14 cellular contexts compared by ENCODE assay signal in the genomic region with DNA sequence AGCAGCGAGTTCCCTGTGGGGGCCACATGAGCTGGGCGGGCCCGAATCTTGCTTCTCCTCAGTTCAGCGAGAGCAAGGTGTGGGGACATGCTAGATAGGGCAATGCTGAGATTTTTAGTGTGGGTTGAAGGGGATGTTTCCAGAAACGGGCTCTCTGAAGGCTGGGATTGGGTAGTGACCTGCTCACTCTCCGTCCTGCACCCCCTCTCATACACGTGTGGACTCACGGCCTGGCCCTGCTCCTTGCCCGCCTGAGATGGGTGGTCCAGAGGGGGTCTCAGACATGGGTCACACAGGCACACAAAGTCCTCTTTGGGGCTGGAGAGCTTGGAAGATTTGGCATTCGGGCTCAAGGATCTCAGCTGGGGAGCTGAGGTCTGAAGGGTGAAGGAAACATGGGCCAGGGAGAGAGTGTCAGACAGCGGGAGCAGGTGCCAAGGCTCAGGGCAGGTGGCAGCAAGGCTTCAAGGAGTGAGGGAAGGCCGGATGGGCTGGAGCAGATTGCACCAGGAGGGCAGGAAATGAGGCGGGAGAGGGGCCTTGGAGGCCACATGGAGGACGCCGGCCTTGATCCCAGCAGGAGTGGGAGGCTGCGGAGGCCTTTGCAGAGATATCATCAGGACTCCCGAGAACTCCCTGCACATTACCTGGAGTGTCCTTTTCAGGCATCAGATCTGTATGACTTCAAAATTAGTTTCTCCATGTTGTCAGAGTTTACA.
A peak's percentile ranks its signal among the peaks of the same experiment; 100 is the strongest.
DNase-seq lines count a peak whose midpoint lies in the region; ATAC-seq, FAIRE-seq and TF ChIP-seq lines count a peak whose summit lies in the region.
"Had no signal": no experiment of that assay in that cellular context is flagged by ENCODE, and none has a peak within 500 bp of the region (broad histone marks: within the 10 kb centered on the region; RNA-seq: fewer than 3 reads in every experiment).

No MANE protein-coding gene starts in this region.

- H3K27ac Mint-ChIP-seq in naive thymus-derived CD4-positive, alpha-beta T cell, result no peak overlapping the region
- H3K27ac Mint-ChIP-seq: HFFc6 had no signal

- no peak overlapping the region for H4K8ac ChIP-seq in mesendoderm (ENCODE audit: low read depth, low read length)

- POLR2A ChIA-PET in naive thymus-derived CD4-positive, alpha-beta T cell (lab: Charles Lee), result no interaction called here

- H2BK120ac ChIP-seq in mesendoderm (ENCODE audit: low read depth, low read length), result no peak overlapping the region

- no CpG with 5 or more reads among the region's 17 CpGs for WGBS in mesendoderm (ENCODE audit: extremely low coverage, insufficient coverage, low lambda C conversion rate)
- WGBS in aorta, 2 donors, result 93% methylated on average over 17 of the region's 17 CpGs

- H3K36me3 ChIP-seq in left ventricle myocardium inferior (peaks cover 64% of the 10 kb centered on the region), mesendoderm (ENCODE audit: control insufficient read depth, insufficient read depth, low read length) (no peaks in the 10 kb centered on the region), aorta (ENCODE audit: control insufficient read depth in 1 of 2, insufficient read depth in 2 of 2, low read length in 1 of 2) (no peaks in the 10 kb centered on the region)
- H3K36me3 ChIP-seq in naive thymus-derived CD4-positive, alpha-beta T cell (ENCODE audit: control insufficient read depth in 2 of 3, insufficient read depth in 3 of 3, low read length in 3 of 3), result no peaks in the 10 kb centered on the region

- no peak for FAIRE-seq in urothelium cell line (lab: Jason Lieb, UNC)
- FAIRE-seq: A204.1 had no signal

- peaks cover 0 to 5% (median 0%) of the 10 kb centered on the region in 5 donors for H3K36me3 Mint-ChIP-seq in naive thymus-derived CD4-positive, alpha-beta T cell

- no peaks in the 10 kb centered on the region for H3K4me1 Mint-ChIP-seq in naive thymus-derived CD4-positive, alpha-beta T cell

- H3K4ac ChIP-seq in mesendoderm (ENCODE audit: low read depth, low read length), result no peak overlapping the region

- H3K4me1 ChIP-seq in left ventricle myocardium inferior, result no peaks in the 10 kb centered on the region
- no peaks in the 10 kb centered on the region for H3K4me1 ChIP-seq in mesendoderm (ENCODE audit: control insufficient read depth, low read depth, low read length)
- no peaks in the 10 kb centered on the region for H3K4me1 ChIP-seq in aorta (ENCODE audit: control insufficient read depth in 1 of 2, insufficient read depth in 2 of 2, low read length in 2 of 2)
- H3K4me1 ChIP-seq in naive thymus-derived CD4-positive, alpha-beta T cell (ENCODE audit: control insufficient read depth in 2 of 2, insufficient read depth in 2 of 2, low read length in 2 of 2), result no peaks in the 10 kb centered on the region

- peak overlapping the region; percentile 60 for H3K56ac ChIP-seq in mesendoderm (ENCODE audit: low read length)

- H2BK15ac ChIP-seq in mesendoderm (replicated peaks; ENCODE audit: low read depth), result no peak overlapping the region

- ATAC-seq in Right ventricle myocardium superior (ENCODE audit: poor library complexity), result no peak
- ATAC-seq in aorta (ENCODE audit: low FRiP score), result no peak
- no peak for ATAC-seq in naive thymus-derived CD4-positive, alpha-beta T cell
- ATAC-seq: Panc1 had no signal

- DNase-seq in Right ventricle myocardium superior (peak; percentile 33), left ventricle myocardium inferior (no peak), cerebellum (ENCODE audit: low spot score) (peak; percentile 17), mesendoderm (peak; percentile 39), aorta (peak; percentile 24 to 36), NCI-H2029 (lab: John Stamatoyannopoulos, UW) (no peak), urothelium cell line (ENCODE audit: low spot score) (no peak)
- no peak for DNase-seq in naive thymus-derived CD4-positive, alpha-beta T cell
- DNase-seq: HFFc6, NCI-H1436 treated with DMSO at 0.1 percent for 48 hours, NCI-H82, SHP77 treated with DMSO at 0.1 percent for 48 hours had no signal

- H3K79me1 ChIP-seq in mesendoderm (ENCODE audit: low read length), result no peaks in the 10 kb centered on the region

- no peak overlapping the region for H3K18ac ChIP-seq in mesendoderm (ENCODE audit: low read length)

- H3K27me3 ChIP-seq in left ventricle myocardium inferior (ENCODE audit: low read depth) (no peaks in the 10 kb centered on the region), mesendoderm (ENCODE audit: insufficient read depth, low read length, poor library complexity) (no peaks in the 10 kb centered on the region), aorta (ENCODE audit: control insufficient read depth in 1 of 2, insufficient read depth in 2 of 2, low read length in 1 of 2) (no peaks in the 10 kb centered on the region)
- no peaks in the 10 kb centered on the region for H3K27me3 ChIP-seq in naive thymus-derived CD4-positive, alpha-beta T cell (ENCODE audit: control insufficient read depth in 2 of 2, insufficient read depth in 2 of 2, low read length in 2 of 2)

- no peaks in the 10 kb centered on the region for H3K79me2 ChIP-seq in mesendoderm (ENCODE audit: control insufficient read depth, insufficient read depth, low read length)

- H3K9me3 Mint-ChIP-seq in naive thymus-derived CD4-positive, alpha-beta T cell, result no peaks in the 10 kb centered on the region
- H3K9me3 Mint-ChIP-seq: HFFc6 had no signal

- H2AK5ac ChIP-seq in mesendoderm (ENCODE audit: low read length), result no peak overlapping the region

- no peak overlapping the region for H3K9ac ChIP-seq in mesendoderm (ENCODE audit: low read length)

- H3K4me3 ChIP-seq in left ventricle myocardium inferior, result no peak overlapping the region
- H3K4me3 ChIP-seq in mesendoderm (ENCODE audit: low read length), result no peak overlapping the region
- no peak overlapping the region for H3K4me3 ChIP-seq in aorta (ENCODE audit: low read length in 2 of 2)
- H3K4me3 ChIP-seq in naive thymus-derived CD4-positive, alpha-beta T cell (ENCODE audit: low read length), result no peak overlapping the region

- H3K23ac ChIP-seq in mesendoderm (ENCODE audit: low read length), result no peak overlapping the region

- no peak overlapping the region for H3K4me3 Mint-ChIP-seq in naive thymus-derived CD4-positive, alpha-beta T cell
- H3K4me3 Mint-ChIP-seq: HFFc6 had no signal

- no peak for TF ChIP-seq CTCF in left ventricle myocardium inferior (IDR thresholded peaks at IDR 0.05; ENCODE audit: borderline replicate concordance)

- no peaks in the 10 kb centered on the region for H3K27me3 Mint-ChIP-seq in naive thymus-derived CD4-positive, alpha-beta T cell

- H3K4me2 ChIP-seq in mesendoderm (ENCODE audit: low read length), result no peak overlapping the region

- CTCF ChIA-PET in naive thymus-derived CD4-positive, alpha-beta T cell (lab: Charles Lee), result no interaction called here

- no peaks in the 10 kb centered on the region for H3K9me3 ChIP-seq in left ventricle myocardium inferior (replicated peaks)
- H3K9me3 ChIP-seq in aorta (ENCODE audit: control insufficient read depth, low read length), result no peaks in the 10 kb centered on the region
- H3K9me3 ChIP-seq in naive thymus-derived CD4-positive, alpha-beta T cell (ENCODE audit: control insufficient read depth in 2 of 3, low read length in 3 of 3), result no peaks in the 10 kb centered on the region

- no peak overlapping the region for H3K27ac ChIP-seq in left ventricle myocardium inferior (replicated peaks)
- H3K27ac ChIP-seq in mesendoderm (ENCODE audit: low read depth, low read length), result no peak overlapping the region
- H3K27ac ChIP-seq in aorta (ENCODE audit: low read depth in 1 of 2, low read length in 2 of 2), result no peak overlapping the region
- no peak overlapping the region for H3K27ac ChIP-seq in naive thymus-derived CD4-positive, alpha-beta T cell (ENCODE audit: low read depth, low read length)

- intact Hi-C loops in Right ventricle myocardium superior (cut with DNase I), result no loop called here
- intact Hi-C loops in left ventricle myocardium inferior (cut with micrococcal nuclease), result no loop called here
- intact Hi-C loops in aorta (cut with DNase I), result no loop called here
- intact Hi-C loops in naive thymus-derived CD4-positive, alpha-beta T cell (cut with micrococcal nuclease), result no loop called here

- H4K5ac ChIP-seq in mesendoderm (ENCODE audit: low read length), result no peak overlapping the region

- no peak overlapping the region for H2BK5ac ChIP-seq in mesendoderm (ENCODE audit: low read length)

Comparison
In these comparisons a context has a peak if more than half of its experiments do, and no peak if none do; other contexts are left out.
1. DNase-seq: peak in Right ventricle myocardium superior (single experiment), cerebellum (single experiment), mesendoderm (single experiment) and aorta (2 of 2); none in left ventricle myocardium inferior (single experiment), NCI-H2029 (single experiment), naive thymus-derived CD4-positive, alpha-beta T cell (0 of 9) and urothelium cell line (single experiment).